ENCODE assay signal across 8 cellular contexts in the genomic region with DNA sequence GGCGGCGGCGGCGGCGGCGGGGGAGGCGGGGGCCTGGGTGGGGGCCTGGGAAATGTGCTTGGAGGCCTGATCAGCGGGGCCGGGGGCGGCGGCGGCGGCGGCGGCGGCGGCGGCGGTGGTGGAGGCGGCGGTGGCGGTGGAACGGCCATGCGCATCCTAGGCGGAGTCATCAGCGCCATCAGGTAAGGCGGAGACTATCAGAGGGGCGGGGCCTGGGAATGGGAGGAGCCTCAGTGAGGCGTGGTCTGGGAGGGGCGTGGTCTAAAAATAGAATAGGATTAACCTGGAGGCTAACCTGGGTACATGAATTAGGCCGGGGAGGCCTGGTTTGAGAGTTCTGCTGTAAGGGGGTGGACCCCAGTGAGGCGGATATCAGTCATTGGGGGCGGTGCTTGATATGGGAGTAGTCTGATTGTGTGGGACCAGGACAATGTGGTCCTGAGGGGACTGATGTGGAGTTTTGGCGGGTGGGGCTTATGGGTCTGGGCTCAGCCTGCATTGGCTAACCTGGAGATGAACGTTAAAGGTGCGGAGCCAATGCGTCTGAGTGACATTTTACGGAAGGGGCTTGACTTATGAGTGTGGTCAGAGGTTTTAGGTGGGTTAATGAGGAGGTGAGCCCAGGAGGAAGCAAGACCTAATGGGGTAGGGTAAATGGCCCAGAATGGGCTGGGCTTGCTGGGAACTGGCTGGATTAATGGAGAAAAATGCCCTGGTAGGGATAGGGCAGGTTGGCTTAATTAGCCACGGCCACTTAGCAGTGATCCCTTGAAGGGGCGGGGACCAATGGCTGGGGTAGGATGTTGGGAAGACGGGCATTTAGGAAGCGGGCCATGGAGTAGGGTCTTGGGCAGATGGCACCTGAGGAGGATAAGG. TPM values are rescaled to one million over a fixed set of nuclear protein-coding genes. Genes with fewer than 3 reads are reported as not detected.
DNase-seq lines count a peak whose midpoint lies in the region; ATAC-seq and TF ChIP-seq lines count a peak whose summit lies in the region.

No MANE protein-coding gene starts in this region.

- ATAC-seq in HG03378 (IDR thresholded peaks at IDR 0.05; ENCODE audit: unreplicated experiment), result peak; percentile 44
- ATAC-seq in activated CD4-positive, alpha-beta T cell treated with anti-CD3 and anti-CD28 coated beads for 36 hours, result peak; percentile 80

- DNase-seq in NCI-H510A (lab: John Stamatoyannopoulos, UW) (peak; percentile 55), cerebellum (ENCODE audit: low spot score) (peak; percentile 95), kidney glomerular epithelial cell (lab: John Stamatoyannopoulos, UW) (peak; percentile 78), cortex of kidney (lab: John Stamatoyannopoulos, UW) (no peak)
- peak; percentile 95 for DNase-seq in activated CD4-positive, alpha-beta T cell treated with anti-CD3 and anti-CD28 coated beads for 36 hours
- peak; percentile 89 for DNase-seq in stimulated activated CD4-positive, alpha-beta T cell treated with anti-CD3 and anti-CD28 coated beads, Interleukin-15, amount 100 ng/mL, for 24 hours

- peak; percentile 32 for TF ChIP-seq POLR2A in GM15510 (IDR thresholded peaks at IDR 0.05; ENCODE audit: borderline replicate concordance, extremely low read depth, insufficient read length)

- POLR2A ChIA-PET in activated CD4-positive, alpha-beta T cell treated with anti-CD3 and anti-CD28 coated beads for 36 hours (lab: Charles Lee), result no interaction called here

- H3K27ac Mint-ChIP-seq in activated CD4-positive, alpha-beta T cell treated with anti-CD3 and anti-CD28 coated beads for 36 hours, result peak overlapping the region; percentile 88

- peak overlapping the region; percentile 97 for H3K4me3 Mint-ChIP-seq in activated CD4-positive, alpha-beta T cell treated with anti-CD3 and anti-CD28 coated beads for 36 hours

- H3K27me3 Mint-ChIP-seq in activated CD4-positive, alpha-beta T cell treated with anti-CD3 and anti-CD28 coated beads for 36 hours, result no peaks in the 10 kb centered on the region

- peaks cover 26% of the 10 kb centered on the region for H3K4me1 Mint-ChIP-seq in activated CD4-positive, alpha-beta T cell treated with anti-CD3 and anti-CD28 coated beads for 36 hours

- intact Hi-C loops in activated CD4-positive, alpha-beta T cell treated with anti-CD3 and anti-CD28 coated beads for 36 hours (cut with DNase I, micrococcal nuclease), result loop anchor here (1.0 to 2.0 kb wide), 7 partner anchors 14 to 438 kb away; a partner anchor contains a TSS

- CTCF ChIA-PET in activated CD4-positive, alpha-beta T cell treated with anti-CD3 and anti-CD28 coated beads for 36 hours (lab: Charles Lee), result no interaction called here

- no peaks in the 10 kb centered on the region for H3K9me3 Mint-ChIP-seq in activated CD4-positive, alpha-beta T cell treated with anti-CD3 and anti-CD28 coated beads for 36 hours (ENCODE audit: low read depth)

- peaks cover 36% of the 10 kb centered on the region for H3K36me3 Mint-ChIP-seq in activated CD4-positive, alpha-beta T cell treated with anti-CD3 and anti-CD28 coated beads for 36 hours (ENCODE audit: low read depth)

RNA-seq across cellular contexts. Expression of a gene that starts 1.4 kb away (rescaled TPM):
- total RNA-seq in activated CD4-positive, alpha-beta T cell treated with anti-CD3 and anti-CD28 coated beads for 36 hours, result 100 to 1,000 TPM; 345 to 452 TPM
- total RNA-seq in cerebellum, result 89.6 TPM

RNA-seq across cellular contexts. Expression of a gene that starts 11.0 kb away (rescaled TPM):
- total RNA-seq in activated CD4-positive, alpha-beta T cell treated with anti-CD3 and anti-CD28 coated beads for 36 hours, result not detected
- 1.8 TPM for total RNA-seq in cerebellum

RNA-seq across cellular contexts. Expression of a gene that starts 26.0 kb away (rescaled TPM):
- total RNA-seq in activated CD4-positive, alpha-beta T cell treated with anti-CD3 and anti-CD28 coated beads for 36 hours, result 100 to 1,000 TPM; 111 to 117 TPM
- 145 TPM for total RNA-seq in cerebellum

RNA-seq across cellular contexts. Expression of a gene that starts 26.6 kb away (rescaled TPM):
- 10 to 100 TPM; 89.6 to 97.3 TPM for total RNA-seq in activated CD4-positive, alpha-beta T cell treated with anti-CD3 and anti-CD28 coated beads for 36 hours
- 58.7 TPM for total RNA-seq in cerebellum

RNA-seq across cellular contexts. Expression of a gene that starts 30.3 kb away (rescaled TPM):
- not detected for total RNA-seq in activated CD4-positive, alpha-beta T cell treated with anti-CD3 and anti-CD28 coated beads for 36 hours
- total RNA-seq in cerebellum, result not detected
